In genomic region chr9:120934271-120934670, GRCh38 we compare ENCODE assay signal across 10 cellular contexts. TPM values are rescaled to one million over a fixed set of nuclear protein-coding genes. Genes with fewer than 3 reads are reported as not detected.
DNase-seq lines count a peak whose midpoint lies in the region; ATAC-seq and TF ChIP-seq lines count a peak whose summit lies in the region.
"Had no signal": no experiment of that assay in that cellular context is flagged by ENCODE, and none has a peak within 500 bp of the region (broad histone marks: within the 10 kb centered on the region; RNA-seq: fewer than 3 reads in every experiment).

No MANE protein-coding gene starts in this region.

- DNase-seq in natural killer cell treated with Interleukin-12 subunit alpha and Interleukin-12 subunit beta and Interleukin-15 and Interleukin-18, amount 100 ng/mL, for 72 hours (ENCODE audit: low spot score) = no peak
- DNase-seq in natural killer cell (no peak), lower lobe of right lung (no peak), AG20443 (ENCODE audit: low spot score) (no peak), NCI-H2227 treated with DMSO at 0.1 percent for 48 hours (lab: John Stamatoyannopoulos, UW) (no peak)
- no peak for DNase-seq in activated CD8-positive, alpha-beta T cell treated with anti-CD3 and anti-CD28 coated beads for 36 hours
- DNase-seq: NCI-H146; stimulated activated naive CD4-positive, alpha-beta T cell treated with Interleukin-2 at 50 U/mL for 16 hours had no signal

- H3K27ac ChIP-seq in lower lobe of right lung = peak overlapping the region; percentile 66

- no peaks in the 10 kb centered on the region for H3K27me3 Mint-ChIP-seq in natural killer cell treated with Interleukin-12 subunit alpha and Interleukin-12 subunit beta and Interleukin-15 and Interleukin-18, amount 100 ng/mL, for 72 hours
- no peaks in the 10 kb centered on the region for H3K27me3 Mint-ChIP-seq in natural killer cell (ENCODE audit: low read depth in 2 of 2)
- no peaks in the 10 kb centered on the region for H3K27me3 Mint-ChIP-seq in activated CD8-positive, alpha-beta T cell treated with anti-CD3 and anti-CD28 coated beads for 36 hours

- CTCF ChIA-PET in activated CD8-positive, alpha-beta T cell treated with anti-CD3 and anti-CD28 coated beads for 36 hours (lab: Charles Lee) = interaction anchor here (4.0 to 6.6 kb wide), 2 partner anchors 11 to 126 kb away, joined by 17 to 59 read pairs; no protein-coding TSS in a partner anchor

- no peaks in the 10 kb centered on the region for H3K9me3 Mint-ChIP-seq in natural killer cell treated with Interleukin-12 subunit alpha and Interleukin-12 subunit beta and Interleukin-15 and Interleukin-18, amount 100 ng/mL, for 72 hours
- H3K9me3 Mint-ChIP-seq in natural killer cell = no peaks in the 10 kb centered on the region
- H3K9me3 Mint-ChIP-seq in activated CD8-positive, alpha-beta T cell treated with anti-CD3 and anti-CD28 coated beads for 36 hours = peaks cover 4% of the 10 kb centered on the region

- ATAC-seq in natural killer cell treated with Interleukin-12 subunit alpha and Interleukin-12 subunit beta and Interleukin-15 and Interleukin-18, amount 100 ng/mL, for 72 hours = no peak
- ATAC-seq in natural killer cell (no peak), lower lobe of right lung (no peak), HG03159 (IDR thresholded peaks at IDR 0.05; ENCODE audit: unreplicated experiment) (no peak), GM18870 (IDR thresholded peaks at IDR 0.05; ENCODE audit: unreplicated experiment) (no peak)
- ATAC-seq in activated CD8-positive, alpha-beta T cell treated with anti-CD3 and anti-CD28 coated beads for 36 hours = no peak

- no peaks in the 10 kb centered on the region for H3K9me3 ChIP-seq in lower lobe of right lung

- H3K27me3 ChIP-seq in lower lobe of right lung (ENCODE audit: low read depth) = no peaks in the 10 kb centered on the region

- POLR2A ChIA-PET in activated CD8-positive, alpha-beta T cell treated with anti-CD3 and anti-CD28 coated beads for 36 hours (lab: Charles Lee) = interaction anchor here (1.0 to 60.2 kb wide), 4 partner anchors 40 to 140 kb away, joined by 3 to 2439 read pairs (median 6); partner anchors contain the start of genes PHF19 and TRAF1

- peaks cover 81% of the 10 kb centered on the region for H3K4me1 ChIP-seq in lower lobe of right lung

- H3K36me3 Mint-ChIP-seq in natural killer cell treated with Interleukin-12 subunit alpha and Interleukin-12 subunit beta and Interleukin-15 and Interleukin-18, amount 100 ng/mL, for 72 hours = no peaks in the 10 kb centered on the region
- H3K36me3 Mint-ChIP-seq in natural killer cell = no peaks in the 10 kb centered on the region
- H3K36me3 Mint-ChIP-seq in activated CD8-positive, alpha-beta T cell treated with anti-CD3 and anti-CD28 coated beads for 36 hours (ENCODE audit: low read depth) = peaks cover 8% of the 10 kb centered on the region

- peaks cover 66 to 70% of the 10 kb centered on the region in 2 donors for H3K4me1 Mint-ChIP-seq in natural killer cell treated with Interleukin-12 subunit alpha and Interleukin-12 subunit beta and Interleukin-15 and Interleukin-18, amount 100 ng/mL, for 72 hours (ENCODE audit: low read depth in 2 of 2)
- peaks cover 49 to 60% of the 10 kb centered on the region in 2 donors for H3K4me1 Mint-ChIP-seq in natural killer cell
- H3K4me1 Mint-ChIP-seq in activated CD8-positive, alpha-beta T cell treated with anti-CD3 and anti-CD28 coated beads for 36 hours (ENCODE audit: low read depth) = peaks cover 78% of the 10 kb centered on the region

- peak overlapping the region; percentile 50 for H3K4me3 Mint-ChIP-seq in natural killer cell treated with Interleukin-12 subunit alpha and Interleukin-12 subunit beta and Interleukin-15 and Interleukin-18, amount 100 ng/mL, for 72 hours
- H3K4me3 Mint-ChIP-seq in natural killer cell = no peak overlapping the region
- H3K4me3 Mint-ChIP-seq in activated CD8-positive, alpha-beta T cell treated with anti-CD3 and anti-CD28 coated beads for 36 hours = peak overlapping the region; percentile 43

- intact Hi-C loops in natural killer cell (cut with micrococcal nuclease) = no loop called here
- intact Hi-C loops in activated CD8-positive, alpha-beta T cell treated with anti-CD3 and anti-CD28 coated beads for 36 hours (cut with micrococcal nuclease) = loop anchor here (5.0 kb wide), 1 partner anchor 87 kb away; no protein-coding TSS in a partner anchor
- intact Hi-C loops in lower lobe of right lung (cut with DNase I) = no loop called here

- H3K36me3 ChIP-seq in lower lobe of right lung = no peaks in the 10 kb centered on the region

- no peak for TF ChIP-seq CTCF in natural killer cell (IDR thresholded peaks at IDR 0.05)
- no peak for TF ChIP-seq CTCF in activated CD8-positive, alpha-beta T cell treated with anti-CD3 and anti-CD28 coated beads for 36 hours (IDR thresholded peaks at IDR 0.05)
- no peak for TF ChIP-seq CTCF in lower lobe of right lung (IDR thresholded peaks at IDR 0.05)

- no peak overlapping the region for H3K4me3 ChIP-seq in lower lobe of right lung

- H3K27ac Mint-ChIP-seq in natural killer cell treated with Interleukin-12 subunit alpha and Interleukin-12 subunit beta and Interleukin-15 and Interleukin-18, amount 100 ng/mL, for 72 hours = peak overlapping the region; percentile 97
- no peak overlapping the region for H3K27ac Mint-ChIP-seq in natural killer cell
- H3K27ac Mint-ChIP-seq in activated CD8-positive, alpha-beta T cell treated with anti-CD3 and anti-CD28 coated beads for 36 hours = peak overlapping the region; percentile 100

RNA-seq across cellular contexts. Expression of gene TRAF1, which starts 7.7 kb away (rescaled TPM):
- 100 to 1,000 TPM; 145 to 375 TPM for total RNA-seq in natural killer cell treated with Interleukin-12 subunit alpha and Interleukin-12 subunit beta and Interleukin-15 and Interleukin-18, amount 100 ng/mL, for 72 hours
- total RNA-seq in natural killer cell (10 to 100 TPM; 23.4 to 33.9 (median 30.5) TPM), lower lobe of right lung (5.8 TPM)
- 100 to 1,000 TPM; 147 to 150 TPM for total RNA-seq in activated CD8-positive, alpha-beta T cell treated with anti-CD3 and anti-CD28 coated beads for 36 hours

RNA-seq across cellular contexts. Expression of gene PHF19, which starts 57.3 kb away (rescaled TPM):
- 100 to 1,000 TPM in 1 of 2 donors, 10 to 100 TPM in 1; 97.4 to 177 TPM for total RNA-seq in natural killer cell treated with Interleukin-12 subunit alpha and Interleukin-12 subunit beta and Interleukin-15 and Interleukin-18, amount 100 ng/mL, for 72 hours
- 10 to 100 TPM; 34.1 to 54.0 (median 47.8) TPM for total RNA-seq in natural killer cell
- total RNA-seq in activated CD8-positive, alpha-beta T cell treated with anti-CD3 and anti-CD28 coated beads for 36 hours = 100 to 1,000 TPM; 210 to 216 TPM
- total RNA-seq in lower lobe of right lung = 24.4 TPM

Comparison
In these comparisons a context has a peak if more than half of its experiments do, and no peak if none do; other contexts are left out.
1. H3K27ac Mint-ChIP-seq: peak in natural killer cell treated with Interleukin-12 subunit alpha and Interleukin-12 subunit beta and Interleukin-15 and Interleukin-18, amount 100 ng/mL, for 72 hours (2 of 2) and activated CD8-positive, alpha-beta T cell treated with anti-CD3 and anti-CD28 coated beads for 36 hours (single experiment); none in natural killer cell (0 of 2).
2. RNA of gene TRAF1, which starts 7.7 kb away (total RNA-seq): 145 to 375 TPM in natural killer cell treated with Interleukin-12 subunit alpha and Interleukin-12 subunit beta and Interleukin-15 and Interleukin-18, amount 100 ng/mL, for 72 hours and 147 to 150 TPM in activated CD8-positive, alpha-beta T cell treated with anti-CD3 and anti-CD28 coated beads for 36 hours; 23.4 to 33.9 TPM in natural killer cell and 5.8 TPM in lower lobe of right lung (single experiment); every median in the first group is over 4 times any median in the second.